Comparison of ENCODE assay signal across 8 cellular contexts in the genomic region with DNA sequence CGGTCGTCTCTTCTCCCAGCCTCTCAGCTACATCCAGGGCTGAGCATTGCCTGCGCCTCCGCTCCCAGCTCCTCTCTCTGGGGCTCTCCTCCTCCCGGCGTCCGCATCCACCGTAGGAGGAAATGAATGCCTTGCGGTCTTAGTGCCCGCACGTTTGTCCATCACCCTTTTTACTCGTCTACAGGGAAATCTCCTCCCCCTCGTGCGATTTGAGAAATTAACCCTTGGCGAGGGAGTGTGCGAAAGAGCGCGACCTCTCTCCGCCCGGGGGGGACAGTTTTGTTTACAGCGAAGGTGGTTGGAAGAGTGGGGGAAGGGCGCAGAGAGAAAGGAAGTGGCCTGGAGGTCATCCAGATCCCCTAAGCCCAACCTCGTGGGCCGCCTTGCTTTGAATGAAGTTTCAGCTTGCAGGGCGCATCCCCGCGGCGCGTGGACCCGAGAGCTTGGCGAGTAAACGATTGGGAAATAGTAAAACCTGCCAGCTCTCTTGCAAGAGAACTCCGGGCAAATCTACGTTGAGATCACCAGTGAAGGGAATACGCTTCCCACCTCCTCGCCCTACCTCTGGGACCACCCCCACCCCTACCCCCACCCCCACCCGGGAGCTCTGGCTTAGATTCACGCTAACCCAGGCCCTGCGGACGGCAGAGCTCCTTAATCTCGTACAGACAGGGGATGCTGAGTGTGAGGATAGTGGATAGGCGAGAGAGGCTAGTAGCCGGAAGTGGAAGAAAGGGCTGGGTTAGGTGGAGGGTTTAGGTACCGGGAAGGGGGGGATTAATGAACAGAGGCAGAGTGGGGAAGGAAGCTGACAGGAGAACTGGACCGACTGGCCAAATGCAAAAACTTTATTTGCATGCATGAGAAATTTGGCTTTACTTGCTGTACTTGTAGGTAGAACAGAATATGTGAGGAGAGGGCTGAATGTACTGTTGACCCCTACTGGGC. TPM values are rescaled to one million over a fixed set of nuclear protein-coding genes. Genes with fewer than 3 reads are reported as not detected.
A peak's percentile ranks its signal among the peaks of the same experiment; 100 is the strongest.
DNase-seq lines count a peak whose midpoint lies in the region; ATAC-seq and TF ChIP-seq lines count a peak whose summit lies in the region.

A gene with protein sequence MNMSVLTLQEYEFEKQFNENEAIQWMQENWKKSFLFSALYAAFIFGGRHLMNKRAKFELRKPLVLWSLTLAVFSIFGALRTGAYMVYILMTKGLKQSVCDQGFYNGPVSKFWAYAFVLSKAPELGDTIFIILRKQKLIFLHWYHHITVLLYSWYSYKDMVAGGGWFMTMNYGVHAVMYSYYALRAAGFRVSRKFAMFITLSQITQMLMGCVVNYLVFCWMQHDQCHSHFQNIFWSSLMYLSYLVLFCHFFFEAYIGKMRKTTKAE (minus strand): TSS at position 144 of the 948 bp plus-strand sequence. CDS start 280 bp downstream, outside the sequence.

- peak within 1 kb of the TSS; percentile 89 for H3K9ac ChIP-seq in HCT116 (ENCODE audit: low read length)

- peak; percentile 70 for TF ChIP-seq POLR2A in HCT116 (IDR thresholded peaks at IDR 0.05; ENCODE audit: borderline replicate concordance, extremely low read depth, insufficient read depth, insufficient read length)

- no peaks in the 10 kb centered on the region for H3K27me3 ChIP-seq in HCT116 (ENCODE audit: insufficient read depth, low read length)
- H3K27me3 ChIP-seq in lower lobe of right lung (ENCODE audit: low read depth) = peaks cover 10% of the 10 kb centered on the region

- ATAC-seq in HCT116 = peak; percentile 54
- ATAC-seq in effector memory CD8-positive, alpha-beta T cell (replicated peaks) = peak; percentile 3
- ATAC-seq in lower lobe of right lung = peak; percentile 43 to 53

- intact Hi-C loops in HCT116 (cut with micrococcal nuclease) (loop anchor here (5.0 kb wide), 4 partner anchors 36 to 319 kb away; no protein-coding TSS in a partner anchor), lower lobe of right lung (cut with DNase I) (no loop called here)

- no peaks in the 10 kb centered on the region for H3K9me3 Mint-ChIP-seq in effector memory CD8-positive, alpha-beta T cell

- H3K36me3 ChIP-seq in HCT116 (ENCODE audit: control insufficient read depth in 1 of 2, insufficient read depth in 2 of 2, low read length in 2 of 2) (no peaks in the 10 kb centered on the region), lower lobe of right lung (no peaks in the 10 kb centered on the region)

- H3K9me3 ChIP-seq in HCT116 (ENCODE audit: control insufficient read depth in 1 of 2, insufficient read depth in 1 of 2, low read depth in 1 of 2, low read length in 2 of 2) = no peaks in the 10 kb centered on the region
- H3K9me3 ChIP-seq in lower lobe of right lung = no peaks in the 10 kb centered on the region

- TF ChIP-seq RAD21 in HCT116 (IDR thresholded peaks at IDR 0.05; ENCODE audit: low read depth) = no peak

- no peaks in the 10 kb centered on the region for H3K9me2 ChIP-seq in HCT116 (ENCODE audit: insufficient read depth)

- peaks cover 32 to 40% of the 10 kb centered on the region in 2 experiments for H3K4me1 ChIP-seq in HCT116 (ENCODE audit: control insufficient read depth in 1 of 2, insufficient read depth in 2 of 2, low read length in 2 of 2)
- peaks cover 14% of the 10 kb centered on the region for H3K4me1 ChIP-seq in lower lobe of right lung

- H3K4me3 ChIP-seq in HCT116 (replicated peaks in 1 of 2; ENCODE audit: low read depth in 1 of 2, low read length in 2 of 2) (peak within 1 kb of the TSS; percentile 72), lower lobe of right lung (peak within 1 kb of the TSS; percentile 96)

- POLR2A ChIA-PET in HCT116 (lab: Charles Lee) = interaction anchor here (0.6 to 2.1 kb wide), 6 partner anchors 9 to 192 kb away, joined by 3 to 13 read pairs (median 4); no protein-coding TSS in a partner anchor

- H3K4me2 ChIP-seq in HCT116 (ENCODE audit: low read length) = peak within 1 kb of the TSS; percentile 81

- peak within 1 kb of the TSS; percentile 51 for H2AFZ ChIP-seq in HCT116 (ENCODE audit: low read depth, low read length, poor library complexity, severe bottlenecking)

- peaks cover 26 to 28% of the 10 kb centered on the region in 2 donors for H3K4me1 Mint-ChIP-seq in effector memory CD8-positive, alpha-beta T cell (ENCODE audit: low read depth in 2 of 2)

- peaks cover 11% of the 10 kb centered on the region for H3K36me3 Mint-ChIP-seq in effector memory CD8-positive, alpha-beta T cell (ENCODE audit: insufficient read depth)

- peak within 1 kb of the TSS; percentile 90 to 94 for H3K4me3 Mint-ChIP-seq in effector memory CD8-positive, alpha-beta T cell

- no peaks in the 10 kb centered on the region for H4K20me1 ChIP-seq in HCT116 (ENCODE audit: insufficient read depth)

- no peaks in the 10 kb centered on the region for H3K27me3 Mint-ChIP-seq in effector memory CD8-positive, alpha-beta T cell

- CTCF ChIA-PET in HCT116 (lab: Charles Lee) = interaction anchor here (1.3 to 1.4 kb wide), 3 partner anchors 117 to 310 kb away, joined by 3 to 6 read pairs (median 5); no protein-coding TSS in a partner anchor

- RAD21 ChIA-PET in HCT116 (lab: Charles Lee; ENCODE audit: low non-redundant PET in 1 of 2, low total read pairs in 2 of 2, uncharacterized antibody in 2 of 2, unreplicated experiment in 2 of 2) = no interaction called here

- DNase-seq in DMS114 treated with DMSO at 0.1 percent for 48 hours (lab: John Stamatoyannopoulos, UW; ENCODE audit: unreplicated experiment) (peak; percentile 26), HCT116 (ENCODE audit: low read depth, low spot score) (peak; percentile 61), NCI-H345 (lab: John Stamatoyannopoulos, UW) (peak; percentile 64), lower lobe of right lung (peak; percentile 66), mesenteric fat pad (ENCODE audit: low spot score) (no peak)
- DNase-seq in activated CD4-positive, alpha-beta T cell treated with anti-CD3 and anti-CD28 coated beads, Interleukin-2, amount 50 U/mL, for 1 hour = peak; percentile 5
- peak in 2 of 3 experiments; percentile 3 to 5 for DNase-seq in effector memory CD8-positive, alpha-beta T cell
- peak; percentile 21 to 26 for DNase-seq in stimulated activated CD4-positive, alpha-beta T cell treated with anti-CD3 and anti-CD28 coated beads, Interleukin-4, amount 100 ng/mL, for 48 hours (ENCODE audit: low read depth in 2 of 2)

- peaks cover 36% of the 10 kb centered on the region for H3K79me2 ChIP-seq in HCT116 (ENCODE audit: insufficient read depth, low read length)

- H3K27ac ChIP-seq in HCT116 (ENCODE audit: low read depth, low read length) (peak within 1 kb of the TSS; percentile 78), lower lobe of right lung (peak within 1 kb of the TSS; percentile 92)

- BruUV-seq in HCT116 (replicated peaks; lab: Mats Ljungman, UMichigan) = no TSS peak

- H3K27ac Mint-ChIP-seq in effector memory CD8-positive, alpha-beta T cell = peak within 1 kb of the TSS; percentile 94 to 95

- TF ChIP-seq CTCF in HCT116 (IDR thresholded peaks at IDR 0.05 in 2 of 3, conservative IDR thresholded peaks at IDR 0.05 in 1 of 3; ENCODE audit: borderline replicate concordance in 1 of 3, insufficient read depth in 1 of 3, low read depth in 2 of 3, low read length in 2 of 3) (no peak), lower lobe of right lung (IDR thresholded peaks at IDR 0.05) (no peak)

TF ChIP-seq in HCT116, 20 proteins besides CTCF, POLR2A, EP300 and RAD21 (continues in another document):
- TF ChIP-seq JUND (IDR thresholded peaks at IDR 0.05) = no peak
- TF ChIP-seq SP1 (IDR thresholded peaks at IDR 0.05; ENCODE audit: low read depth) = no peak
- TF ChIP-seq, protein P1, sequence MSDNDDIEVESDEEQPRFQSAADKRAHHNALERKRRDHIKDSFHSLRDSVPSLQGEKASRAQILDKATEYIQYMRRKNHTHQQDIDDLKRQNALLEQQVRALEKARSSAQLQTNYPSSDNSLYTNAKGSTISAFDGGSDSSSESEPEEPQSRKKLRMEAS (IDR thresholded peaks at IDR 0.05) = no peak
- peak; percentile 59 for TF ChIP-seq POLR2AphosphoS5 (IDR thresholded peaks at IDR 0.05; ENCODE audit: low read depth, low read length)
- TF ChIP-seq, protein P2, sequence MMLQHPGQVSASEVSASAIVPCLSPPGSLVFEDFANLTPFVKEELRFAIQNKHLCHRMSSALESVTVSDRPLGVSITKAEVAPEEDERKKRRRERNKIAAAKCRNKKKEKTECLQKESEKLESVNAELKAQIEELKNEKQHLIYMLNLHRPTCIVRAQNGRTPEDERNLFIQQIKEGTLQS (IDR thresholded peaks at IDR 0.05) = no peak
- TF ChIP-seq ZFX (IDR thresholded peaks at IDR 0.05) = no peak
- TF ChIP-seq EZH2phosphoT487 (IDR thresholded peaks at IDR 0.05; ENCODE audit: borderline replicate concordance) = no peak
- no peak for TF ChIP-seq ELF1 (IDR thresholded peaks at IDR 0.05; ENCODE audit: borderline replicate concordance, low read depth)
- no peak for TF ChIP-seq SIN3A (IDR thresholded peaks at IDR 0.05; ENCODE audit: low read depth)
- peak; percentile 36 for TF ChIP-seq TCF7L2 (IDR thresholded peaks at IDR 0.05; ENCODE audit: borderline replicate concordance, extremely low read depth, insufficient read depth, insufficient read length)
- no peak for TF ChIP-seq EZH2 (IDR thresholded peaks at IDR 0.05)
- TF ChIP-seq, protein P3, sequence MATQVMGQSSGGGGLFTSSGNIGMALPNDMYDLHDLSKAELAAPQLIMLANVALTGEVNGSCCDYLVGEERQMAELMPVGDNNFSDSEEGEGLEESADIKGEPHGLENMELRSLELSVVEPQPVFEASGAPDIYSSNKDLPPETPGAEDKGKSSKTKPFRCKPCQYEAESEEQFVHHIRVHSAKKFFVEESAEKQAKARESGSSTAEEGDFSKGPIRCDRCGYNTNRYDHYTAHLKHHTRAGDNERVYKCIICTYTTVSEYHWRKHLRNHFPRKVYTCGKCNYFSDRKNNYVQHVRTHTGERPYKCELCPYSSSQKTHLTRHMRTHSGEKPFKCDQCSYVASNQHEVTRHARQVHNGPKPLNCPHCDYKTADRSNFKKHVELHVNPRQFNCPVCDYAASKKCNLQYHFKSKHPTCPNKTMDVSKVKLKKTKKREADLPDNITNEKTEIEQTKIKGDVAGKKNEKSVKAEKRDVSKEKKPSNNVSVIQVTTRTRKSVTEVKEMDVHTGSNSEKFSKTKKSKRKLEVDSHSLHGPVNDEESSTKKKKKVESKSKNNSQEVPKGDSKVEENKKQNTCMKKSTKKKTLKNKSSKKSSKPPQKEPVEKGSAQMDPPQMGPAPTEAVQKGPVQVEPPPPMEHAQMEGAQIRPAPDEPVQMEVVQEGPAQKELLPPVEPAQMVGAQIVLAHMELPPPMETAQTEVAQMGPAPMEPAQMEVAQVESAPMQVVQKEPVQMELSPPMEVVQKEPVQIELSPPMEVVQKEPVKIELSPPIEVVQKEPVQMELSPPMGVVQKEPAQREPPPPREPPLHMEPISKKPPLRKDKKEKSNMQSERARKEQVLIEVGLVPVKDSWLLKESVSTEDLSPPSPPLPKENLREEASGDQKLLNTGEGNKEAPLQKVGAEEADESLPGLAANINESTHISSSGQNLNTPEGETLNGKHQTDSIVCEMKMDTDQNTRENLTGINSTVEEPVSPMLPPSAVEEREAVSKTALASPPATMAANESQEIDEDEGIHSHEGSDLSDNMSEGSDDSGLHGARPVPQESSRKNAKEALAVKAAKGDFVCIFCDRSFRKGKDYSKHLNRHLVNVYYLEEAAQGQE (IDR thresholded peaks at IDR 0.05; ENCODE audit: low read depth) = no peak

RNA-seq across cellular contexts. Expression of the gene that starts here (rescaled TPM):
- total RNA-seq in HCT116 (2021; ENCODE audit: unreplicated experiment) (38.7 TPM), lower lobe of right lung (3.6 TPM), mesenteric fat pad (6.9 TPM)
- 21.2 and 24.6 TPM in 2 replicates for polyA plus RNA-seq in HCT116 (2012)

Comparison
In these comparisons a context has a peak if more than half of its experiments do, and no peak if none do; other contexts are left out.
1. ATAC-seq: peak in every context shown above with its lines; median percentile 54 in HCT116; 48 in lower lobe of right lung; 3 in effector memory CD8-positive, alpha-beta T cell.